Comparison of ENCODE assay signal across 1 cellular context in the genomic region with DNA sequence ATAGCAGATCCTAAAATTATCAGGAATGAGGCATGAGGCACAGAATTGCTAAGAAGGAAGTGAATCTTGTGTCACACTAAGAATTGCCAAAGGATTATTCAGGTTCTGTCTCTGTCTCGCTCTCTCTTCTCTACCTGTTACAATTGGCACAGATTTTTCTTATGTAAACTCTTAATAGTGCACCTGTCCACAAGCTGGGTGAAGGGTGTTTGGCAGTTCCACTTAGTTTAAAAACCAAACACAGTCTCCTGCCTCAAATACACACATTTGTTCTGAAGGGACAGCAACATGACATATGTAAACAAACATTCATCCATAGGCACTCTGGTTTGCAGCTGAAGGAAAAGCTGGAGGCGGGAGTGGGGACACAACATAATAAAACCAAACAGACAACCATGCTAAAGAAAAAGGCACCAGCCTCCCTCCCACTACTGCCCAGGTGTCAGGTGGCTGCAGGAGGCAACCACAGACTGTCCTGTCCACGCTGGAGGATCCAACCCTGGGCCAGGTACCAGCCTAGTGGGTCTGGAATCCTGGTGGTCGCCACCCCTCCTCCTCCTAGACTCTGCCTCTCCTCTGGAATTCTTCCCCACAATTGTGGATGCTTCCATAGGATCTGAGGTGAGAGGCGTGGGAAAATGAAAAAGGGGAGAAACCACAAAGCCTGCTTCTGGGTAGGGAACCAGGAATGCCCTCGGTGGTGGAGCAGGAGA.
TF ChIP-seq lines count a peak whose summit lies in the region.

No MANE protein-coding gene starts in this region.

TF ChIP-seq in GM23338, 12 proteins besides CTCF, POLR2A, EP300 and RAD21 (continued from another document):
- TF ChIP-seq, protein P1, sequence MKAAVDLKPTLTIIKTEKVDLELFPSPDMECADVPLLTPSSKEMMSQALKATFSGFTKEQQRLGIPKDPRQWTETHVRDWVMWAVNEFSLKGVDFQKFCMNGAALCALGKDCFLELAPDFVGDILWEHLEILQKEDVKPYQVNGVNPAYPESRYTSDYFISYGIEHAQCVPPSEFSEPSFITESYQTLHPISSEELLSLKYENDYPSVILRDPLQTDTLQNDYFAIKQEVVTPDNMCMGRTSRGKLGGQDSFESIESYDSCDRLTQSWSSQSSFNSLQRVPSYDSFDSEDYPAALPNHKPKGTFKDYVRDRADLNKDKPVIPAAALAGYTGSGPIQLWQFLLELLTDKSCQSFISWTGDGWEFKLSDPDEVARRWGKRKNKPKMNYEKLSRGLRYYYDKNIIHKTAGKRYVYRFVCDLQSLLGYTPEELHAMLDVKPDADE (IDR thresholded peaks at IDR 0.05): no peak
- TF ChIP-seq EZH2phosphoT487 (IDR thresholded peaks at IDR 0.05; ENCODE audit: unreplicated experiment): no peak
- TF ChIP-seq, protein P2, sequence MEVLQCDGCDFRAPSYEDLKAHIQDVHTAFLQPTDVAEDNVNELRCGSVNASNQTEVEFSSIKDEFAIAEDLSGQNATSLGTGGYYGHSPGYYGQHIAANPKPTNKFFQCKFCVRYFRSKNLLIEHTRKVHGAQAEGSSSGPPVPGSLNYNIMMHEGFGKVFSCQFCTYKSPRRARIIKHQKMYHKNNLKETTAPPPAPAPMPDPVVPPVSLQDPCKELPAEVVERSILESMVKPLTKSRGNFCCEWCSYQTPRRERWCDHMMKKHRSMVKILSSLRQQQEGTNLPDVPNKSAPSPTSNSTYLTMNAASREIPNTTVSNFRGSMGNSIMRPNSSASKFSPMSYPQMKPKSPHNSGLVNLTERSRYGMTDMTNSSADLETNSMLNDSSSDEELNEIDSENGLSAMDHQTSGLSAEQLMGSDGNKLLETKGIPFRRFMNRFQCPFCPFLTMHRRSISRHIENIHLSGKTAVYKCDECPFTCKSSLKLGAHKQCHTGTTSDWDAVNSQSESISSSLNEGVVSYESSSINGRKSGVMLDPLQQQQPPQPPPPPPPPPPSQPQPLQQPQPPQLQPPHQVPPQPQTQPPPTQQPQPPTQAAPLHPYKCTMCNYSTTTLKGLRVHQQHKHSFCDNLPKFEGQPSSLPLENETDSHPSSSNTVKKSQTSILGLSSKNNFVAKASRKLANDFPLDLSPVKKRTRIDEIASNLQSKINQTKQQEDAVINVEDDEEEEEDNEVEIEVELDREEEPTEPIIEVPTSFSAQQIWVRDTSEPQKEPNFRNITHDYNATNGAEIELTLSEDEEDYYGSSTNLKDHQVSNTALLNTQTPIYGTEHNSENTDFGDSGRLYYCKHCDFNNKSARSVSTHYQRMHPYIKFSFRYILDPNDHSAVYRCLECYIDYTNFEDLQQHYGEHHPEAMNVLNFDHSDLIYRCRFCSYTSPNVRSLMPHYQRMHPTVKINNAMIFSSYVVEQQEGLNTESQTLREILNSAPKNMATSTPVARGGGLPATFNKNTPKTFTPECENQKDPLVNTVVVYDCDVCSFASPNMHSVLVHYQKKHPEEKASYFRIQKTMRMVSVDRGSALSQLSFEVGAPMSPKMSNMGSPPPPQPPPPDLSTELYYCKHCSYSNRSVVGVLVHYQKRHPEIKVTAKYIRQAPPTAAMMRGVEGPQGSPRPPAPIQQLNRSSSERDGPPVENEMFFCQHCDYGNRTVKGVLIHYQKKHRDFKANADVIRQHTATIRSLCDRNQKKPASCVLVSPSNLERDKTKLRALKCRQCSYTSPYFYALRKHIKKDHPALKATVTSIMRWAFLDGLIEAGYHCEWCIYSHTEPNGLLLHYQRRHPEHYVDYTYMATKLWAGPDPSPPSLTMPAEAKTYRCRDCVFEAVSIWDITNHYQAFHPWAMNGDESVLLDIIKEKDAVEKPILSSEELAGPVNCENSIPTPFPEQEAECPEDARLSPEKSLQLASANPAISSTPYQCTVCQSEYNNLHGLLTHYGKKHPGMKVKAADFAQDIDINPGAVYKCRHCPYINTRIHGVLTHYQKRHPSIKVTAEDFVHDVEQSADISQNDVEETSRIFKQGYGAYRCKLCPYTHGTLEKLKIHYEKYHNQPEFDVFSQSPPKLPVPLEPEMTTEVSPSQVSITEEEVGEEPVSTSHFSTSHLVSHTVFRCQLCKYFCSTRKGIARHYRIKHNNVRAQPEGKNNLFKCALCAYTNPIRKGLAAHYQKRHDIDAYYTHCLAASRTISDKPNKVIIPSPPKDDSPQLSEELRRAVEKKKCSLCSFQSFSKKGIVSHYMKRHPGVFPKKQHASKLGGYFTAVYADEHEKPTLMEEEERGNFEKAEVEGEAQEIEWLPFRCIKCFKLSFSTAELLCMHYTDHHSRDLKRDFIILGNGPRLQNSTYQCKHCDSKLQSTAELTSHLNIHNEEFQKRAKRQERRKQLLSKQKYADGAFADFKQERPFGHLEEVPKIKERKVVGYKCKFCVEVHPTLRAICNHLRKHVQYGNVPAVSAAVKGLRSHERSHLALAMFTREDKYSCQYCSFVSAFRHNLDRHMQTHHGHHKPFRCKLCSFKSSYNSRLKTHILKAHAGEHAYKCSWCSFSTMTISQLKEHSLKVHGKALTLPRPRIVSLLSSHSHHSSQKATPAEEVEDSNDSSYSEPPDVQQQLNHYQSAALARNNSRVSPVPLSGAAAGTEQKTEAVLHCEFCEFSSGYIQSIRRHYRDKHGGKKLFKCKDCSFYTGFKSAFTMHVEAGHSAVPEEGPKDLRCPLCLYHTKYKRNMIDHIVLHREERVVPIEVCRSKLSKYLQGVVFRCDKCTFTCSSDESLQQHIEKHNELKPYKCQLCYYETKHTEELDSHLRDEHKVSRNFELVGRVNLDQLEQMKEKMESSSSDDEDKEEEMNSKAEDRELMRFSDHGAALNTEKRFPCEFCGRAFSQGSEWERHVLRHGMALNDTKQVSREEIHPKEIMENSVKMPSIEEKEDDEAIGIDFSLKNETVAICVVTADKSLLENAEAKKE (CRISPR knock-in tag; IDR thresholded peaks at IDR 0.05): no peak
